Comparison of ENCODE assay signal across 15 cellular contexts in genomic region chr5:88143693-88144218, GRCh38.
DNase-seq lines count a peak whose midpoint lies in the region; ATAC-seq, FAIRE-seq and TF ChIP-seq lines count a peak whose summit lies in the region.
"Had no signal": no experiment of that assay in that cellular context is flagged by ENCODE, and none has a peak within 500 bp of the region (broad histone marks: within the 10 kb centered on the region; RNA-seq: fewer than 3 reads in every experiment).

No MANE protein-coding gene starts in this region.

- H3K9ac ChIP-seq in HepG2 (ENCODE audit: insufficient read depth, low read depth, low read length) = no peak overlapping the region

- H3K27me3 Mint-ChIP-seq in activated CD4-positive, alpha-beta T cell treated with anti-CD3 and anti-CD28 coated beads for 36 hours = peaks cover 35% of the 10 kb centered on the region
- peaks cover 15 to 24% of the 10 kb centered on the region in 2 donors for H3K27me3 Mint-ChIP-seq in effector memory CD8-positive, alpha-beta T cell

- peaks cover 4% of the 10 kb centered on the region for H3K9me3 Mint-ChIP-seq in activated CD4-positive, alpha-beta T cell treated with anti-CD3 and anti-CD28 coated beads for 36 hours (ENCODE audit: low read depth)
- no peaks in the 10 kb centered on the region for H3K9me3 Mint-ChIP-seq in effector memory CD8-positive, alpha-beta T cell
- H3K9me3 Mint-ChIP-seq: mesothelial cell of epicardium had no signal

- peak overlapping the region; percentile 57 to 63 for H3K4me3 ChIP-seq in ascending aorta
- no peak overlapping the region for H3K4me3 ChIP-seq in HepG2 (replicated peaks in 1 of 3; ENCODE audit: insufficient read depth in 1 of 3, low read depth in 2 of 3, low read length in 3 of 3)

- H3K9me3 ChIP-seq in ascending aorta = no peaks in the 10 kb centered on the region
- no peaks in the 10 kb centered on the region for H3K9me3 ChIP-seq in HepG2 (ENCODE audit: low read length)

- no peaks in the 10 kb centered on the region for H4K20me1 ChIP-seq in HepG2 (ENCODE audit: insufficient read depth, low read length)

- TF ChIP-seq CTCF in ascending aorta (IDR thresholded peaks at IDR 0.05) (no peak), HepG2 (CRISPR knock-in tag; IDR thresholded peaks at IDR 0.05) (no peak)

- no peak overlapping the region for H3K4me2 ChIP-seq in HepG2 (ENCODE audit: low read depth, low read length)

- 55% methylated on average over 10 of the region's 10 CpGs for WGBS in HepG2 (ENCODE audit: low lambda C conversion rate)

- DNase-seq in activated CD4-positive, alpha-beta T cell treated with anti-CD3 and anti-CD28 coated beads for 36 hours = no peak
- DNase-seq in activated CD4-positive, alpha-beta T cell treated with anti-CD3 and anti-CD28 coated beads for 4 hours = no peak
- DNase-seq in ascending aorta (ENCODE audit: low spot score in 2 of 2) (no peak), HepG2 (ENCODE audit: low spot score) (no peak), substantia nigra (lab: John Stamatoyannopoulos, UW) (peak in 15 of 49 donors; percentile 3 to 55 (median 33)), posterior vena cava (ENCODE audit: low spot score) (no peak)
- no peak for DNase-seq in effector memory CD8-positive, alpha-beta T cell
- DNase-seq: cortex of kidney, DMS 273 treated with DMSO at 0.1 percent for 48 hours, NCI-H1092, NCI-H510A treated with DMSO at 0.1 percent for 48 hours, WERI-Rb-1 had no signal

- no peaks in the 10 kb centered on the region for H3K79me2 ChIP-seq in HepG2 (ENCODE audit: insufficient read depth, low read length)

- peaks cover 20% of the 10 kb centered on the region for H3K4me1 Mint-ChIP-seq in activated CD4-positive, alpha-beta T cell treated with anti-CD3 and anti-CD28 coated beads for 36 hours
- peaks cover 9 to 21% of the 10 kb centered on the region in 2 donors for H3K4me1 Mint-ChIP-seq in effector memory CD8-positive, alpha-beta T cell (ENCODE audit: low read depth in 2 of 2)

- no peak for ATAC-seq in activated CD4-positive, alpha-beta T cell treated with anti-CD3 and anti-CD28 coated beads for 36 hours
- ATAC-seq in HepG2 (no peak), HG02840 (IDR thresholded peaks at IDR 0.05; ENCODE audit: low FRiP score, unreplicated experiment) (no peak)
- no peak for ATAC-seq in effector memory CD8-positive, alpha-beta T cell (replicated peaks)

- H3K36me3 ChIP-seq in ascending aorta = no peaks in the 10 kb centered on the region
- no peaks in the 10 kb centered on the region for H3K36me3 ChIP-seq in HepG2 (replicated peaks in 1 of 2; ENCODE audit: control insufficient read depth in 1 of 2, insufficient read depth in 2 of 2, low read length in 2 of 2)
- H3K36me3 ChIP-seq: WERI-Rb-1 had no signal

- H3K27ac ChIP-seq in ascending aorta (no peak overlapping the region), HepG2 (ENCODE audit: extremely low read length, insufficient read depth, low read length) (no peak overlapping the region), substantia nigra (ENCODE audit: low read depth, low read length, poor library complexity, severe bottlenecking) (peak overlapping the region; percentile 84)
- H3K27ac ChIP-seq: HL-60, WERI-Rb-1 had no signal

- POLR2A ChIA-PET in activated CD4-positive, alpha-beta T cell treated with anti-CD3 and anti-CD28 coated beads for 36 hours (lab: Charles Lee) = no interaction called here
- POLR2A ChIA-PET in HepG2 (lab: Yijun Ruan, JAX) = no interaction called here

- H2AFZ ChIP-seq in HepG2 (ENCODE audit: low read length) = no peak overlapping the region

- H3K4me1 ChIP-seq in ascending aorta = no peaks in the 10 kb centered on the region
- H3K4me1 ChIP-seq in HepG2 (ENCODE audit: insufficient read depth, low read length) = peaks cover 41% of the 10 kb centered on the region

- no peak for TF ChIP-seq RAD21 in HepG2 (CRISPR knock-in tag; IDR thresholded peaks at IDR 0.05)

- H3K36me3 Mint-ChIP-seq in activated CD4-positive, alpha-beta T cell treated with anti-CD3 and anti-CD28 coated beads for 36 hours (ENCODE audit: low read depth) = peaks cover 1% of the 10 kb centered on the region
- peaks cover 5% of the 10 kb centered on the region for H3K36me3 Mint-ChIP-seq in effector memory CD8-positive, alpha-beta T cell (ENCODE audit: insufficient read depth)
- H3K36me3 Mint-ChIP-seq: mesothelial cell of epicardium had no signal

- no TSS peak for BruUV-seq in HepG2 (replicated peaks; lab: Mats Ljungman, UMichigan)

- in situ Hi-C loops in HepG2 (cut with HindIII; ENCODE audit: extremely low pct_ligation_motif_present, low pct_unique_long_range_greater_than_20kb) = loop anchor here (5.0 kb wide), 2 partner anchors 124 to 534 kb away; partner anchors contain the start of gene TMEM161B

- TF ChIP-seq POLR2A in HepG2 (IDR thresholded peaks at IDR 0.05; ENCODE audit: insufficient read depth in 1 of 2, low read depth in 2 of 2, low read length in 2 of 2) = no peak

- H3K27ac Mint-ChIP-seq in activated CD4-positive, alpha-beta T cell treated with anti-CD3 and anti-CD28 coated beads for 36 hours = no peak overlapping the region
- H3K27ac Mint-ChIP-seq in effector memory CD8-positive, alpha-beta T cell = no peak overlapping the region
- H3K27ac Mint-ChIP-seq: mesothelial cell of epicardium had no signal

- no peak for FAIRE-seq in HepG2 (lab: Jason Lieb, UNC)

- H3K4me3 Mint-ChIP-seq in activated CD4-positive, alpha-beta T cell treated with anti-CD3 and anti-CD28 coated beads for 36 hours = peak overlapping the region; percentile 19
- H3K4me3 Mint-ChIP-seq in effector memory CD8-positive, alpha-beta T cell = no peak overlapping the region
- H3K4me3 Mint-ChIP-seq: mesothelial cell of epicardium had no signal

- H3K27me3 ChIP-seq in ascending aorta = no peaks in the 10 kb centered on the region
- H3K27me3 ChIP-seq in HepG2 (ENCODE audit: control insufficient read depth in 1 of 2, insufficient read depth in 2 of 2, low read length in 2 of 2) = peaks cover 3 to 50% of the 10 kb centered on the region in 2 experiments; a peak in 4 of 5 replicates

- CTCF ChIA-PET in activated CD4-positive, alpha-beta T cell treated with anti-CD3 and anti-CD28 coated beads for 36 hours (lab: Charles Lee) = no interaction called here
- CTCF ChIA-PET in HepG2 (lab: Yijun Ruan, JAX; ENCODE audit: low intra/inter-chr PET ratio, low total read pairs) = no interaction called here

- TF ChIP-seq EP300 in HepG2 (IDR thresholded peaks at IDR 0.05; ENCODE audit: low read depth in 2 of 2, low read length in 2 of 2) = no peak
- TF ChIP-seq EP300 in HepG2 (CRISPR knock-in tag; IDR thresholded peaks at IDR 0.05; ENCODE audit: borderline replicate concordance) = no peak

- intact Hi-C loops in activated CD4-positive, alpha-beta T cell treated with anti-CD3 and anti-CD28 coated beads for 36 hours (cut with DNase I, micrococcal nuclease) = loop anchor here (1.0 to 5.0 kb wide), 5 partner anchors 359 to 731 kb away; partner anchors contain the start of gene CCNH (in 1 of the 2)
- intact Hi-C loops in ascending aorta (cut with DNase I) = loop anchor here (2.0 to 5.0 kb wide), 5 partner anchors 125 to 739 kb away; partner anchors contain the start of genes CCNH, MEF2C and TMEM161B
- intact Hi-C loops in HepG2 (cut with micrococcal nuclease; ENCODE audit: unreplicated experiment) = loop anchor here (10.0 kb wide), 1 partner anchor 121 kb away; the partner anchor contains the start of gene TMEM161B
- intact Hi-C loops in posterior vena cava (cut with DNase I) = loop anchor here in 1 of 2 donors (10.0 kb wide), 1 partner anchor 531 kb away; no protein-coding TSS in a partner anchor

TF ChIP-seq in HepG2, 621 proteins besides CTCF, POLR2A, EP300 and RAD21:
- TF ChIP-seq CBX2 (IDR thresholded peaks at IDR 0.05; ENCODE audit: low read depth, low read length) = 0 out of 2 replicates have a peak, but pooled peaks have one; percentile 8
- no peak for TF ChIP-seq CBX2 (CRISPR knock-in tag; IDR thresholded peaks at IDR 0.05; ENCODE audit: low read depth)
- no peak for TF ChIP-seq ZNF740 (CRISPR knock-in tag; IDR thresholded peaks at IDR 0.05)

Comparison
In these comparisons a context has a peak if more than half of its experiments do, and no peak if none do; other contexts are left out.
1. H3K4me3 ChIP-seq: peak in ascending aorta (2 of 2); none in HepG2 (0 of 3).